14 cellular contexts compared by ENCODE assay signal in the genomic region with DNA sequence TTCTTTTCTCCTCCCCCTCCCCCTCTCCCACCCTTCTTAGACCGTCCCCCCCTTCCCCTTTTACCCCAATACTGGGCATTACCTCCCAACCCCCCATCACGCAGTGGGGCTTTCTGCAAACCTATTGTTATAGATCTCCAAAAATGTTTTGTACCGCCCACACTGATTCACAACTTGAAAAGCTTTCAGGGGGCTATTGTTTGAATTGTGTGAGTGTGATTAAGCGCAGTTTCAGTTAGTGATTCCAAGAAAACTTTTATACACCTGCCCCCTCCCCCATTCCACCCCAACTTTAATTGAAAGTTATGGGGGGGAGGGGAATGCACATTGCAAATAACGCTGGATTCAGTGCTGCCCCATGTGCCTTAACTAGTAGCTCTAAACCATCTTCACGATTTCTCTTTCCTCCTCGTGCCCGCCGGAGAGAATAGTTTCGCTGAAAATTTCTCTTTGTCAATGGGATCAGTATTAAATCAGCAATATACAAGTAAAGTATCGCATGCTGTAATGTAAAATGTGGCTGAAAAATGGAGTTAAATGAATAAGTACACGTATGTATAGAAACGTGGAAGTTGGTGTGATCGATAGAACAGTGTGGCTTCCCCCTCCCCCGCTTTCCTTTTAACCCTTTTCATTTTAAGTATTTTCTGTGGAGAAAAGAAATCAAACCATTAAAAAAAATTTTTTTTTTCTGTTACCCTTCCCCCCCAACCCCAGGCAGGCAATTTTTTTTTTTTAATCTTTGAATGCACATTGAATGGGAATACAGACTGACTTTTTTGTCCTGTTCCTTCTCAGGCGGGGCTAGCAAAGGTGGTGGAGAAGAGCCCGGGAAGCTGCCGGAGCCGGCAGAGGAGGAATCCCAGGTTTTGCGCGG. TPM values are rescaled to one million over a fixed set of nuclear protein-coding genes. Genes with fewer than 3 reads are reported as not detected.
DNase-seq lines count a peak whose midpoint lies in the region; ATAC-seq and TF ChIP-seq lines count a peak whose summit lies in the region.
"Had no signal": no experiment of that assay in that cellular context is flagged by ENCODE, and none has a peak within 500 bp of the region (broad histone marks: within the 10 kb centered on the region; RNA-seq: fewer than 3 reads in every experiment).

No MANE protein-coding gene starts in this region.

- peaks cover 6 to 14% of the 10 kb centered on the region in 2 experiments; a peak in 3 of 4 replicates for H3K4me1 ChIP-seq in HCT116 (ENCODE audit: control insufficient read depth in 1 of 2, insufficient read depth in 2 of 2, low read length in 2 of 2)
- H3K4me1 ChIP-seq: adrenal gland had no signal

- H3K27me3 Mint-ChIP-seq in activated naive CD8-positive, alpha-beta T cell treated with anti-CD3 and anti-CD28 coated beads, Interleukin-2, amount 50 U/mL, for 24 hours: peaks cover 68% of the 10 kb centered on the region
- H3K27me3 Mint-ChIP-seq in CD4-positive, alpha-beta T cell: peaks cover 73% of the 10 kb centered on the region

- H3K4me2 ChIP-seq in HCT116 (ENCODE audit: low read length) (no peak overlapping the region), neural cell (ENCODE audit: low read length) (peak overlapping the region; percentile 79)

- no peak for TF ChIP-seq EP300 in neural cell (conservative IDR thresholded peaks at IDR 0.05; ENCODE audit: poor library complexity, severe bottlenecking)

- DNase-seq in HCT116 (ENCODE audit: low read depth, low spot score) (no peak), NCI-H2227 treated with DMSO at 0.1 percent for 48 hours (lab: John Stamatoyannopoulos, UW) (peak; percentile 65), DMS153 (lab: John Stamatoyannopoulos, UW) (no peak)
- DNase-seq in activated naive CD8-positive, alpha-beta T cell treated with anti-CD3 and anti-CD28 coated beads, Interleukin-2, amount 50 U/mL, for 24 hours: no peak
- DNase-seq in CD4-positive, alpha-beta T cell: no peak
- DNase-seq: adrenal gland, GDM1, IMR-90, NCI-H524, right cardiac atrium had no signal

- H3K36me3 Mint-ChIP-seq in activated naive CD8-positive, alpha-beta T cell treated with anti-CD3 and anti-CD28 coated beads, Interleukin-2, amount 50 U/mL, for 24 hours (ENCODE audit: low read depth): peaks cover 3% of the 10 kb centered on the region
- no peaks in the 10 kb centered on the region for H3K36me3 Mint-ChIP-seq in CD4-positive, alpha-beta T cell (ENCODE audit: low read depth)

- H3K9me3 Mint-ChIP-seq in activated naive CD8-positive, alpha-beta T cell treated with anti-CD3 and anti-CD28 coated beads, Interleukin-2, amount 50 U/mL, for 24 hours: peaks cover 14% of the 10 kb centered on the region
- peaks cover 9% of the 10 kb centered on the region for H3K9me3 Mint-ChIP-seq in CD4-positive, alpha-beta T cell

- POLR2A ChIA-PET in HCT116 (lab: Charles Lee): no interaction called here
- POLR2A ChIA-PET in CD4-positive, alpha-beta T cell (lab: Charles Lee): no interaction called here

- H3K4me3 Mint-ChIP-seq in activated naive CD8-positive, alpha-beta T cell treated with anti-CD3 and anti-CD28 coated beads, Interleukin-2, amount 50 U/mL, for 24 hours: peak overlapping the region; percentile 48
- H3K4me3 Mint-ChIP-seq in CD4-positive, alpha-beta T cell: no peak overlapping the region

- CTCF ChIA-PET in HCT116 (lab: Charles Lee): interaction anchor here (0.9 kb wide), 1 partner anchor 445 kb away, joined by 4 read pairs; the partner anchor contains the start of gene PREP
- CTCF ChIA-PET in CD4-positive, alpha-beta T cell (lab: Charles Lee): no interaction called here

- H2AFZ ChIP-seq in HCT116 (ENCODE audit: low read depth, low read length, poor library complexity, severe bottlenecking) (peak overlapping the region; percentile 99), neural cell (ENCODE audit: low read depth, low read length) (no peak overlapping the region)

- no peak for TF ChIP-seq POLR2A in HCT116 (IDR thresholded peaks at IDR 0.05; ENCODE audit: borderline replicate concordance, extremely low read depth, insufficient read depth, insufficient read length)

- H3K4me1 Mint-ChIP-seq in activated naive CD8-positive, alpha-beta T cell treated with anti-CD3 and anti-CD28 coated beads, Interleukin-2, amount 50 U/mL, for 24 hours: peaks cover 14% of the 10 kb centered on the region
- peaks cover 6% of the 10 kb centered on the region for H3K4me1 Mint-ChIP-seq in CD4-positive, alpha-beta T cell (ENCODE audit: low read depth)

- intact Hi-C loops in HCT116 (cut with micrococcal nuclease): no loop called here
- intact Hi-C loops in CD4-positive, alpha-beta T cell (cut with DNase I, micrococcal nuclease): no loop called here

- TF ChIP-seq CTCF in HCT116 (IDR thresholded peaks at IDR 0.05 in 2 of 3, conservative IDR thresholded peaks at IDR 0.05 in 1 of 3; ENCODE audit: borderline replicate concordance in 1 of 3, insufficient read depth in 1 of 3, low read depth in 2 of 3, low read length in 2 of 3) (no peak), neural cell (IDR thresholded peaks at IDR 0.05; ENCODE audit: poor library complexity, severe bottlenecking) (no peak)
- TF ChIP-seq CTCF in CD4-positive, alpha-beta T cell (IDR thresholded peaks at IDR 0.05): no peak

- TF ChIP-seq RAD21 in HCT116 (IDR thresholded peaks at IDR 0.05; ENCODE audit: low read depth) (no peak), neural cell (conservative IDR thresholded peaks at IDR 0.05) (no peak)

- H3K27ac Mint-ChIP-seq in activated naive CD8-positive, alpha-beta T cell treated with anti-CD3 and anti-CD28 coated beads, Interleukin-2, amount 50 U/mL, for 24 hours: no peak overlapping the region
- H3K27ac Mint-ChIP-seq in CD4-positive, alpha-beta T cell: no peak overlapping the region

- no peaks in the 10 kb centered on the region for H3K27me3 ChIP-seq in HCT116 (ENCODE audit: insufficient read depth, low read length)
- H3K27me3 ChIP-seq in neural cell (ENCODE audit: insufficient read depth, low read depth, low read length): peaks cover 22% of the 10 kb centered on the region
- H3K27me3 ChIP-seq in CD4-positive, alpha-beta T cell (ENCODE audit: control insufficient read depth, insufficient read depth, low read length): peaks cover 70% of the 10 kb centered on the region

- H3K9me2 ChIP-seq in HCT116 (ENCODE audit: insufficient read depth): no peaks in the 10 kb centered on the region
- H3K9me2 ChIP-seq in neural cell (ENCODE audit: insufficient read depth, low read length): no peaks in the 10 kb centered on the region

- H3K79me2 ChIP-seq in HCT116 (ENCODE audit: insufficient read depth, low read length): no peaks in the 10 kb centered on the region
- peaks cover 84% of the 10 kb centered on the region for H3K79me2 ChIP-seq in neural cell (replicated peaks; ENCODE audit: insufficient read depth, low read length)

- RAD21 ChIA-PET in HCT116 (lab: Charles Lee; ENCODE audit: low non-redundant PET in 1 of 2, low total read pairs in 2 of 2, uncharacterized antibody in 2 of 2, unreplicated experiment in 2 of 2): no interaction called here

- no TSS peak for BruUV-seq in HCT116 (replicated peaks; lab: Mats Ljungman, UMichigan)

- H3K4me3 ChIP-seq in HCT116 (replicated peaks in 1 of 2; ENCODE audit: low read depth in 1 of 2, low read length in 2 of 2): no peak overlapping the region
- peak overlapping the region; percentile 67 for H3K4me3 ChIP-seq in neural cell (ENCODE audit: low read length)
- H3K4me3 ChIP-seq: adrenal gland had no signal

- no peak for ATAC-seq in HCT116
- no peak for ATAC-seq in activated naive CD8-positive, alpha-beta T cell treated with anti-CD3 and anti-CD28 coated beads, Interleukin-2, amount 50 U/mL, for 24 hours
- no peak for ATAC-seq in CD4-positive, alpha-beta T cell (ENCODE audit: poor library complexity)
- ATAC-seq in GM21723 (IDR thresholded peaks at IDR 0.05; ENCODE audit: unreplicated experiment): no peak
- ATAC-seq: right cardiac atrium had no signal

- H3K9me3 ChIP-seq in HCT116 (ENCODE audit: control insufficient read depth in 1 of 2, insufficient read depth in 1 of 2, low read depth in 1 of 2, low read length in 2 of 2) (no peaks in the 10 kb centered on the region), neural cell (ENCODE audit: low read length) (no peaks in the 10 kb centered on the region)
- H3K9me3 ChIP-seq in CD4-positive, alpha-beta T cell (ENCODE audit: control insufficient read depth, low read length): peaks cover 3% of the 10 kb centered on the region

- no peaks in the 10 kb centered on the region for H3K36me3 ChIP-seq in HCT116 (ENCODE audit: control insufficient read depth in 1 of 2, insufficient read depth in 2 of 2, low read length in 2 of 2)
- peaks cover 3% of the 10 kb centered on the region for H3K36me3 ChIP-seq in neural cell (ENCODE audit: insufficient read depth, low read length)
- H3K36me3 ChIP-seq: adrenal gland had no signal

- H3F3A ChIP-seq in neural cell (ENCODE audit: insufficient read depth, low read length, poor library complexity, severe bottlenecking): peaks cover 4% of the 10 kb centered on the region

- H4K20me1 ChIP-seq in HCT116 (ENCODE audit: insufficient read depth) (no peaks in the 10 kb centered on the region), neural cell (ENCODE audit: insufficient read depth) (no peaks in the 10 kb centered on the region)

- H3K27ac ChIP-seq in HCT116 (ENCODE audit: low read depth, low read length) (no peak overlapping the region), neural cell (ENCODE audit: low read length) (peak overlapping the region; percentile 82)
- H3K27ac ChIP-seq in CD4-positive, alpha-beta T cell (ENCODE audit: low read depth, low read length): no peak overlapping the region
- H3K27ac ChIP-seq: adrenal gland had no signal

- H3K9ac ChIP-seq in HCT116 (ENCODE audit: low read length) (no peak overlapping the region), neural cell (ENCODE audit: low read length) (peak overlapping the region; percentile 59)

TF ChIP-seq in HCT116, 20 proteins besides CTCF, POLR2A, EP300 and RAD21 (continues in another document):
- TF ChIP-seq CEBPB (IDR thresholded peaks at IDR 0.05; ENCODE audit: low read depth) (no peak), POLR2AphosphoS5 (IDR thresholded peaks at IDR 0.05; ENCODE audit: low read depth, low read length) (no peak), SP1 (IDR thresholded peaks at IDR 0.05; ENCODE audit: low read depth) (no peak), ATF3 (IDR thresholded peaks at IDR 0.05) (no peak)

TF ChIP-seq in neural cell, 6 proteins besides CTCF, POLR2A, EP300 and RAD21:
- no peak for TF ChIP-seq SMC3 (conservative IDR thresholded peaks at IDR 0.05; ENCODE audit: poor library complexity)
- TF ChIP-seq MXI1 (conservative IDR thresholded peaks at IDR 0.05; ENCODE audit: poor library complexity, severe bottlenecking): peak; percentile 55

RNA-seq across cellular contexts. Expression of gene LIN28B, which starts 0.6 kb away (rescaled TPM):
- total RNA-seq in HCT116 (2021; ENCODE audit: unreplicated experiment): 0.25 TPM
- not detected in 2 replicates for polyA plus RNA-seq in HCT116 (2012)
- 17.4 and 19.1 TPM in 2 replicates for polyA plus RNA-seq in neural cell
- polyA minus RNA-seq in neural cell: 39.9 and 41.0 TPM in 2 replicates
- not detected for total RNA-seq in CD4-positive, alpha-beta T cell
- total RNA-seq: epithelial cell of proximal tubule, IMR-90, right cardiac atrium had no signal
- polyA plus RNA-seq: IMR-90, liver, right cardiac atrium had no signal
